In genomic region chr5:96933764-96934163, GRCh38 we compare ENCODE assay signal across 8 cellular contexts. TPM values are rescaled to one million over a fixed set of nuclear protein-coding genes. Genes with fewer than 3 reads are reported as not detected.
A peak's percentile ranks its signal among the peaks of the same experiment; 100 is the strongest.
DNase-seq lines count a peak whose midpoint lies in the region; TF ChIP-seq lines count a peak whose summit lies in the region.

No MANE protein-coding gene starts in this region.

- H3K27ac ChIP-seq in MM.1S (ENCODE audit: low read length), result peak overlapping the region; percentile 97; the same call in 1 of the 2 replicates
- H3K27ac ChIP-seq in neuronal stem cell (replicated peaks; ENCODE audit: low read length), result no peak overlapping the region

- H2AFZ ChIP-seq in MM.1S (ENCODE audit: low read length) (peak overlapping the region; percentile 46), neuronal stem cell (ENCODE audit: low read length) (peak overlapping the region; percentile 97)

- no peak overlapping the region for H3K23ac ChIP-seq in neuronal stem cell (ENCODE audit: low read depth, low read length, poor library complexity)

- H3K4me1 ChIP-seq in Caco-2 (peaks cover 13% of the 10 kb centered on the region; the same call in 1 of the 2 replicates), MM.1S (ENCODE audit: low read length) (peaks cover 32% of the 10 kb centered on the region), neuronal stem cell (ENCODE audit: control insufficient read depth in 2 of 2, insufficient read depth in 1 of 2, low read depth in 1 of 2, low read length in 2 of 2) (peaks cover 6 to 7% of the 10 kb centered on the region in 2 donors)

- no peak overlapping the region for H2AK5ac ChIP-seq in neuronal stem cell (ENCODE audit: low read depth, low read length)

- peak overlapping the region; percentile 97 for H3K27ac Mint-ChIP-seq in Caco-2 (ENCODE audit: unreplicated experiment)

- no peaks in the 10 kb centered on the region for H3K27me3 ChIP-seq in Caco-2 (replicated peaks; ENCODE audit: control insufficient read depth, insufficient read depth, low read length)
- no peaks in the 10 kb centered on the region for H3K27me3 ChIP-seq in MM.1S (replicated peaks; ENCODE audit: insufficient read depth, low read length)
- peaks cover 0 to 7% (median 0%) of the 10 kb centered on the region in 3 experiments for H3K27me3 ChIP-seq in neuronal stem cell (ENCODE audit: control insufficient read depth in 3 of 3, insufficient read depth in 3 of 3, low read depth in 1 of 3, low read length in 3 of 3)

- CTCF ChIA-PET in Caco-2 (lab: Charles Lee), result interaction anchor here (1.0 to 1.4 kb wide), 2 partner anchors 65 to 181 kb away, joined by 3 to 4 read pairs; no protein-coding TSS in a partner anchor

- H3K4me3 ChIP-seq in Caco-2 (ENCODE audit: low read depth, low read length), result peak overlapping the region; percentile 90
- H3K4me3 ChIP-seq in MM.1S (ENCODE audit: low read length), result peak overlapping the region; percentile 55
- peak overlapping the region; percentile 86 for H3K4me3 ChIP-seq in choroid plexus epithelial cell (ENCODE audit: low read depth, low read length)
- H3K4me3 ChIP-seq in neuronal stem cell (ENCODE audit: low read length in 2 of 2), result peak overlapping the region in 1 of 2 donors; percentile 86

- no CpG with 5 or more reads among the region's 4 CpGs for WGBS in neuronal stem cell (ENCODE audit: extremely low coverage in 2 of 2, insufficient read length in 2 of 2, insufficient replicate concordance in 1 of 2), 2 donors

- H2BK5ac ChIP-seq in neuronal stem cell (ENCODE audit: low read length), result no peak overlapping the region

- H3K9me3 ChIP-seq in Caco-2 (no peaks in the 10 kb centered on the region), MM.1S (replicated peaks; ENCODE audit: insufficient read depth, low read length) (no peaks in the 10 kb centered on the region), neuronal stem cell (replicated peaks in 1 of 2; ENCODE audit: control insufficient read depth in 2 of 2, insufficient read depth in 1 of 2, low read depth in 1 of 2, low read length in 2 of 2) (peaks cover 0 to 6% of the 10 kb centered on the region in 2 donors)

- no peaks in the 10 kb centered on the region for H3K27me3 Mint-ChIP-seq in Caco-2 (ENCODE audit: insufficient read depth, unreplicated experiment)

- no peaks in the 10 kb centered on the region for H3K9me2 ChIP-seq in MM.1S (replicated peaks; ENCODE audit: insufficient read depth, low read length)

- H4K91ac ChIP-seq in neuronal stem cell (ENCODE audit: low read depth, low read length, poor library complexity), result no peak overlapping the region

- H4K8ac ChIP-seq in neuronal stem cell (ENCODE audit: low read depth, low read length), result no peak overlapping the region

- intact Hi-C loops in Caco-2 (cut with micrococcal nuclease; ENCODE audit: unreplicated experiment), result loop anchor here (1.0 to 10.0 kb wide), 5 partner anchors 25 to 1991 kb away; partner anchors contain the start of genes CHD1, ERAP1 and ERAP2
- intact Hi-C loops in posterior vena cava (cut with DNase I), result no loop called here

- no peak overlapping the region for H3K4ac ChIP-seq in neuronal stem cell (ENCODE audit: low read length)

- BruUV-seq in Caco-2 (replicated peaks; lab: Mats Ljungman, UMichigan), result no TSS peak

- peaks cover 4% of the 10 kb centered on the region for H3K79me1 ChIP-seq in neuronal stem cell (ENCODE audit: low read depth, low read length)

- H3F3A ChIP-seq in MM.1S (ENCODE audit: insufficient read depth, low read length), result peaks cover 31% of the 10 kb centered on the region

- no peak overlapping the region for H3K14ac ChIP-seq in neuronal stem cell (ENCODE audit: low read length)

- H3K9ac ChIP-seq in MM.1S (ENCODE audit: low read length) (peak overlapping the region; percentile 84), neuronal stem cell (ENCODE audit: low read depth, low read length, poor library complexity) (no peak overlapping the region)

- no peak overlapping the region for H3K18ac ChIP-seq in neuronal stem cell (ENCODE audit: low read length)

- H3K36me3 ChIP-seq in Caco-2 (ENCODE audit: control insufficient read depth, insufficient read depth, low read length) (no peaks in the 10 kb centered on the region), MM.1S (replicated peaks; ENCODE audit: insufficient read depth, low read length) (no peaks in the 10 kb centered on the region), neuronal stem cell (replicated peaks in 1 of 2; ENCODE audit: control insufficient read depth in 2 of 2, insufficient read depth in 2 of 2, low read length in 2 of 2) (no peaks in the 10 kb centered on the region)

- H2BK12ac ChIP-seq in neuronal stem cell (ENCODE audit: low read length), result no peak overlapping the region

- peak overlapping the region; percentile 97 for H3K4me3 Mint-ChIP-seq in Caco-2 (ENCODE audit: unreplicated experiment)

- 0 out of 2 replicates have a peak, but pooled peaks cover 3% of the 10 kb centered on the region for H4K20me1 ChIP-seq in MM.1S (ENCODE audit: insufficient read depth, low read length)

- H3K4me2 ChIP-seq in MM.1S (ENCODE audit: low read depth, low read length) (peak overlapping the region; percentile 77), neuronal stem cell (ENCODE audit: insufficient read depth, low read length, poor library complexity, severe bottlenecking) (peak overlapping the region; percentile 91)

- H3K79me2 ChIP-seq in MM.1S (ENCODE audit: low read length), result peaks cover 28% of the 10 kb centered on the region

- POLR2A ChIA-PET in Caco-2 (lab: Charles Lee), result no interaction called here

- H3K9me3 Mint-ChIP-seq in Caco-2 (ENCODE audit: unreplicated experiment), result no peaks in the 10 kb centered on the region

- DNase-seq in Caco-2 (no peak), MM.1S (peak; percentile 24), choroid plexus epithelial cell (ENCODE audit: low read depth) (no peak), neuronal stem cell (ENCODE audit: low spot score) (no peak), amygdala (lab: John Stamatoyannopoulos, UW) (no peak), posterior vena cava (ENCODE audit: low spot score) (no peak), NOMO-1 treated with DMSO at 0.1 percent for 48 hours (lab: John Stamatoyannopoulos, UW; ENCODE audit: unreplicated experiment) (no peak), DMS 273 (lab: John Stamatoyannopoulos, UW; ENCODE audit: unreplicated experiment) (no peak)

- H2BK15ac ChIP-seq in neuronal stem cell (ENCODE audit: low read length), result no peak overlapping the region

- no peak overlapping the region for H2BK120ac ChIP-seq in neuronal stem cell (ENCODE audit: low read depth, low read length)

- TF ChIP-seq CTCF in Caco-2 (IDR thresholded peaks at IDR 0.05; ENCODE audit: insufficient read depth in 1 of 2, low read depth in 1 of 2, low read length in 1 of 2, severe bottlenecking in 1 of 2, unreplicated experiment in 1 of 2), result no peak
- no peak for TF ChIP-seq CTCF in MM.1S (IDR thresholded peaks at IDR 0.05; ENCODE audit: low read length)
- no peak for TF ChIP-seq CTCF in choroid plexus epithelial cell (conservative IDR thresholded peaks at IDR 0.05; ENCODE audit: low read depth, low read length)

- H3K4me1 Mint-ChIP-seq in Caco-2 (ENCODE audit: low read depth, unreplicated experiment), result peaks cover 23% of the 10 kb centered on the region

- H3K36me3 Mint-ChIP-seq in Caco-2 (ENCODE audit: insufficient read depth, unreplicated experiment), result peaks cover 23% of the 10 kb centered on the region

RNA-seq across cellular contexts. Expression of gene LNPEP, which starts 2.1 kb away (rescaled TPM):
- total RNA-seq in Caco-2 (2022) (21.4 and 21.9 TPM in 2 replicates), posterior vena cava (10 to 100 TPM; 50.9 to 52.4 TPM)
- polyA plus RNA-seq in neuronal stem cell (2013, experiment 1 of 2), result 2.2 TPM
- polyA plus RNA-seq in neuronal stem cell (2013, experiment 2 of 2), result 2.7 TPM

RNA-seq across cellular contexts. Expression of gene ERAP2, which starts 57.5 kb away (rescaled TPM):
- total RNA-seq in Caco-2 (2022), result 3.9 and 4.5 TPM in 2 replicates
- not detected for polyA plus RNA-seq in neuronal stem cell (2013, experiment 1 of 2)
- polyA plus RNA-seq in neuronal stem cell (2013, experiment 2 of 2), result not detected
- 1 to 10 TPM; 4.8 to 9.6 TPM for total RNA-seq in posterior vena cava
